24 cellular contexts compared by ENCODE assay signal in the genomic region with DNA sequence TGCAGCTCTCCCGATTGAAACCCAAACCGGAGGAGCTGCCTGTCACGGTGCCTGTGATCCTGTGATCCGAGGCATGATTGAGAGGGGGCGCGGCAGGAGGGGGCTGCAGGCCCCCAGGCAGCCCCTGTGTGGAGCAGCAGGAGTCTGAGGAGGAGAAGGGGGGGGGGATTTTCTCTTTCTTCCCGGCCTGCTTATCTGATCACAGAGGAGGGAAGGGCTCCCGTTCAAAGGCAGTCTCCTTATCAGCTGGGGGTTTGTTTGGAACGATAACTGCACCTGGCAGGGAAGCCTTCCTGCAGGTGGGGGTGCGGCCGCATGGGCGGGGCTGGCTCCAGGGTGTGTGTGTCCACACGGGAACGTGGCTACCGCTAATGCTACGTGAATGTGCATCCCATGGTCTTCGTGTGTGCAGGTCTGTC. TPM values are rescaled to one million over a fixed set of nuclear protein-coding genes. Genes with fewer than 3 reads are reported as not detected.
DNase-seq lines count a peak whose midpoint lies in the region; ATAC-seq and TF ChIP-seq lines count a peak whose summit lies in the region.
"Had no signal": no experiment of that assay in that cellular context is flagged by ENCODE, and none has a peak within 500 bp of the region (broad histone marks: within the 10 kb centered on the region; RNA-seq: fewer than 3 reads in every experiment).

No MANE protein-coding gene starts in this region.

- H4K8ac ChIP-seq in mesendoderm (ENCODE audit: low read depth, low read length): no peak overlapping the region

- H3K4me2 ChIP-seq in mesendoderm (ENCODE audit: low read length): no peak overlapping the region

- no peak for TF ChIP-seq POLR2A in stomach (IDR thresholded peaks at IDR 0.05)

- H3K4me1 ChIP-seq in mesendoderm (ENCODE audit: control insufficient read depth, low read depth, low read length) (peaks cover 3% of the 10 kb centered on the region), stomach (peaks cover 10 to 25% (median 21%) of the 10 kb centered on the region in 4 donors)
- H3K4me1 ChIP-seq: HAP-1, lower lobe of right lung had no signal

- no peak overlapping the region for H2BK15ac ChIP-seq in mesendoderm (replicated peaks; ENCODE audit: low read depth)

- H3K23ac ChIP-seq in mesendoderm (ENCODE audit: low read length): no peak overlapping the region

- H3K79me2 ChIP-seq in mesendoderm (ENCODE audit: control insufficient read depth, insufficient read depth, low read length): no peaks in the 10 kb centered on the region

- no peak overlapping the region for H3K56ac ChIP-seq in mesendoderm (ENCODE audit: low read length)

- H3K27ac ChIP-seq in VCaP (peak overlapping the region; percentile 38; the same call in 1 of the 2 replicates), mesendoderm (ENCODE audit: low read depth, low read length) (no peak overlapping the region), stomach (no peak overlapping the region)
- H3K27ac ChIP-seq: 22Rv1, epithelial cell of prostate, heart right ventricle, lower lobe of right lung had no signal

- H3K9me3 ChIP-seq in stomach: no peaks in the 10 kb centered on the region
- H3K9me3 ChIP-seq: HAP-1, heart right ventricle, lower lobe of right lung had no signal

- TF ChIP-seq CTCF in VCaP (conservative IDR thresholded peaks at IDR 0.05): no peak
- TF ChIP-seq CTCF in stomach (IDR thresholded peaks at IDR 0.05): no peak

- no peak overlapping the region for H4K5ac ChIP-seq in mesendoderm (ENCODE audit: low read length)

- peaks cover 6% of the 10 kb centered on the region for H3K27me3 ChIP-seq in mesendoderm (ENCODE audit: insufficient read depth, low read length, poor library complexity)
- peaks cover 0 to 94% (median 35%) of the 10 kb centered on the region in 3 donors for H3K27me3 ChIP-seq in stomach

- H2BK120ac ChIP-seq in mesendoderm (ENCODE audit: low read depth, low read length): no peak overlapping the region

- no peak overlapping the region for H3K4ac ChIP-seq in mesendoderm (ENCODE audit: low read depth, low read length)

- DNase-seq in DMS53 (lab: John Stamatoyannopoulos, UW): peak; percentile 60
- no peak for DNase-seq in DMS53 treated with DMSO at 0.1 percent for 48 hours (lab: John Stamatoyannopoulos, UW; ENCODE audit: unreplicated experiment)
- peak; percentile 55 for DNase-seq in mesendoderm
- peak; percentile 86 for DNase-seq in stomach
- DNase-seq in stimulated activated CD4-positive, alpha-beta T cell treated with anti-CD3 and anti-CD28 coated beads, Interleukin-1b, Interleukin-23, amount 100 ng/mL, for 48 hours: no peak
- DNase-seq: activated CD4-positive, alpha-beta memory T cell treated with anti-CD3 and anti-CD28 coated beads, Interleukin-2, amount 10 ng/mL, durations not matched to agents 7 days and 5 days; activated gamma-delta T cell treated with Interleukin-2 at 50 U/mL for 16 hours; caudate nucleus; CD8-positive, alpha-beta T cell; DMS79 treated with DMSO at 0.1 percent for 48 hours; heart right ventricle; immature natural killer cell; lower lobe of right lung; NCI-H2227 treated with DMSO at 0.1 percent for 48 hours; T-helper 2 cell had no signal

- intact Hi-C loops in stomach (cut with DNase I; ENCODE audit: low total_unique reads): no loop called here

- H2BK5ac ChIP-seq in mesendoderm (ENCODE audit: low read length): no peak overlapping the region

- H3K79me1 ChIP-seq in mesendoderm (ENCODE audit: low read length): no peaks in the 10 kb centered on the region

- TF ChIP-seq EP300 in stomach (IDR thresholded peaks at IDR 0.05): no peak

- no peak overlapping the region for H3K18ac ChIP-seq in mesendoderm (ENCODE audit: low read length)

- ATAC-seq in GM19324 (IDR thresholded peaks at IDR 0.05; ENCODE audit: low FRiP score, unreplicated experiment) (no peak), HG03045 (IDR thresholded peaks at IDR 0.05; ENCODE audit: unreplicated experiment) (no peak)
- ATAC-seq: CD8-positive, alpha-beta T cell; heart right ventricle; lower lobe of right lung; Panc1; stimulated activated memory B cell treated with anti-CD40 and anti-IgM and Interleukin-4, amounts not matched to agents 10 μg/mL and 1 μg/mL and 100 μg/mL, for 72 hours had no signal

- no peaks in the 10 kb centered on the region for H3K36me3 ChIP-seq in mesendoderm (ENCODE audit: control insufficient read depth, insufficient read depth, low read length)
- no peaks in the 10 kb centered on the region for H3K36me3 ChIP-seq in stomach
- H3K36me3 ChIP-seq: HAP-1, heart right ventricle, lower lobe of right lung had no signal

- no peak overlapping the region for H3K9ac ChIP-seq in mesendoderm (ENCODE audit: low read length)

- H2AK5ac ChIP-seq in mesendoderm (ENCODE audit: low read length): no peak overlapping the region

- WGBS in mesendoderm (ENCODE audit: extremely low coverage, insufficient coverage, low lambda C conversion rate): no CpG with 5 or more reads among the region's 17 CpGs
- WGBS in stomach, 5 donors: 2 to 10% (median 8%) methylated on average over 15 to 17 of the region's 17 CpGs

- H3K4me3 ChIP-seq in mesendoderm (ENCODE audit: low read length) (no peak overlapping the region), stomach (peak overlapping the region in 1 of 4 donors; percentile 12)
- H3K4me3 ChIP-seq: HAP-1, heart right ventricle, lower lobe of right lung had no signal

RNA-seq across cellular contexts. Expression of a gene that starts 38.4 kb away (rescaled TPM):
- polyA plus RNA-seq in mesendoderm (2013, experiment 1 of 2): 0.53 TPM
- polyA plus RNA-seq in mesendoderm (2013, experiment 2 of 2): 0.45 TPM
- total RNA-seq in stomach: not detected
- under 1 TPM in 1 of 3 donors, not detected in 2; 0.20 TPM for polyA plus RNA-seq in stomach
- total RNA-seq: activated CD4-positive, alpha-beta memory T cell treated with anti-CD3 and anti-CD28 coated beads, Interleukin-2, amount 10 ng/mL, durations not matched to agents 7 days and 5 days; CD8-positive, alpha-beta T cell; fibroblast of villous mesenchyme had no signal
- polyA plus RNA-seq: immature natural killer cell had no signal

Comparison
In these comparisons a context has a peak if more than half of its experiments do, and no peak if none do; other contexts are left out.
1. DNase-seq: peak in DMS53 (single experiment), mesendoderm (single experiment) and stomach (single experiment); none in DMS53 treated with DMSO at 0.1 percent for 48 hours (single experiment) and stimulated activated CD4-positive, alpha-beta T cell treated with anti-CD3 and anti-CD28 coated beads, Interleukin-1b, Interleukin-23, amount 100 ng/mL, for 48 hours (single experiment).